ENCODE assay signal across 23 cellular contexts in genomic region chr14:60482743-60483142, GRCh38. TPM values are rescaled to one million over a fixed set of nuclear protein-coding genes. Genes with fewer than 3 reads are reported as not detected.
A peak's percentile ranks its signal among the peaks of the same experiment; 100 is the strongest.
DNase-seq lines count a peak whose midpoint lies in the region; ATAC-seq and TF ChIP-seq lines count a peak whose summit lies in the region.
"Had no signal": no experiment of that assay in that cellular context is flagged by ENCODE, and none has a peak within 500 bp of the region (broad histone marks: within the 10 kb centered on the region; RNA-seq: fewer than 3 reads in every experiment).

No MANE protein-coding gene starts in this region.

- DNase-seq in DMS153 (lab: John Stamatoyannopoulos, UW) (peak; percentile 71), HT-29 (ENCODE audit: low spot score) (peak; percentile 3), RKO (ENCODE audit: low spot score) (peak; percentile 81), epithelial cell of prostate (ENCODE audit: low read depth, low spot score) (peak; percentile 68), mesothelial cell of epicardium (ENCODE audit: low spot score in 2 of 2, unreplicated experiment in 2 of 2) (no peak), AG08395 (ENCODE audit: low spot score) (no peak)
- DNase-seq in effector memory CD8-positive, alpha-beta T cell: no peak
- DNase-seq: CD4-positive, alpha-beta memory T cell; EL; head of caudate nucleus; immature natural killer cell; Karpas-422; NCI-H446 treated with DMSO at 0.1 percent for 48 hours; ovary; stimulated activated naive CD8-positive, alpha-beta T cell treated with anti-CD3 and anti-CD28 coated beads, Interleukin-15, amount 100 ng/mL, for 72 hours had no signal

- ATAC-seq in effector memory CD8-positive, alpha-beta T cell (replicated peaks): no peak
- no peak for ATAC-seq in esophagus mucosa
- ATAC-seq: activated T-helper 17 cell treated with anti-CD3 and anti-CD28 coated beads, Interleukin-2, amount 50 U/mL, for 72 hours; stimulated activated naive CD8-positive, alpha-beta T cell treated with anti-CD3 and anti-CD28 coated beads, Interleukin-15, amount 100 ng/mL, for 72 hours had no signal

- H3K27ac ChIP-seq in epithelial cell of prostate: no peak overlapping the region
- H3K27ac ChIP-seq: cardiac muscle cell, ovary, SJSA1 had no signal

- H3K27me3 Mint-ChIP-seq in mesothelial cell of epicardium (ENCODE audit: low read depth): peaks cover 35% of the 10 kb centered on the region
- peaks cover 0 to 9% of the 10 kb centered on the region in 2 donors for H3K27me3 Mint-ChIP-seq in effector memory CD8-positive, alpha-beta T cell

- H3K9me3 Mint-ChIP-seq in mesothelial cell of epicardium: peaks cover 11% of the 10 kb centered on the region
- no peaks in the 10 kb centered on the region for H3K9me3 Mint-ChIP-seq in effector memory CD8-positive, alpha-beta T cell

- no peak overlapping the region for H3K27ac Mint-ChIP-seq in mesothelial cell of epicardium
- H3K27ac Mint-ChIP-seq in effector memory CD8-positive, alpha-beta T cell: no peak overlapping the region
- H3K27ac Mint-ChIP-seq: activated T-helper 17 cell treated with anti-CD3 and anti-CD28 coated beads, Interleukin-2, amount 50 U/mL, for 72 hours; CD4-positive, alpha-beta memory T cell; immature natural killer cell; stimulated activated naive CD8-positive, alpha-beta T cell treated with anti-CD3 and anti-CD28 coated beads, Interleukin-15, amount 100 ng/mL, for 72 hours; T-helper 2 cell treated with Interferon-gamma antibody and Interleukin-4, amounts not matched to agents 5 μg/mL and 100 μg/mL, for 36 hours; type B pancreatic cell had no signal

- no peak overlapping the region for H3K4me3 Mint-ChIP-seq in mesothelial cell of epicardium
- no peak overlapping the region for H3K4me3 Mint-ChIP-seq in effector memory CD8-positive, alpha-beta T cell
- H3K4me3 Mint-ChIP-seq: activated T-helper 17 cell treated with anti-CD3 and anti-CD28 coated beads, Interleukin-2, amount 50 U/mL, for 72 hours; CD4-positive, alpha-beta memory T cell; immature natural killer cell; stimulated activated naive CD8-positive, alpha-beta T cell treated with anti-CD3 and anti-CD28 coated beads, Interleukin-15, amount 100 ng/mL, for 72 hours; T-helper 2 cell treated with Interferon-gamma antibody and Interleukin-4, amounts not matched to agents 5 μg/mL and 100 μg/mL, for 36 hours; type B pancreatic cell had no signal

- H3K4me1 Mint-ChIP-seq in mesothelial cell of epicardium: peaks cover 3% of the 10 kb centered on the region
- no peaks in the 10 kb centered on the region for H3K4me1 Mint-ChIP-seq in effector memory CD8-positive, alpha-beta T cell (ENCODE audit: low read depth in 2 of 2)
- H3K4me1 Mint-ChIP-seq: activated T-helper 17 cell treated with anti-CD3 and anti-CD28 coated beads, Interleukin-2, amount 50 U/mL, for 72 hours; stimulated activated naive CD8-positive, alpha-beta T cell treated with anti-CD3 and anti-CD28 coated beads, Interleukin-15, amount 100 ng/mL, for 72 hours had no signal

- TF ChIP-seq CTCF in mesothelial cell of epicardium (IDR thresholded peaks at IDR 0.05; ENCODE audit: unreplicated experiment): no peak

- H3K36me3 Mint-ChIP-seq in mesothelial cell of epicardium: peaks cover 8% of the 10 kb centered on the region
- no peaks in the 10 kb centered on the region for H3K36me3 Mint-ChIP-seq in effector memory CD8-positive, alpha-beta T cell (ENCODE audit: insufficient read depth)
- H3K36me3 Mint-ChIP-seq: immature natural killer cell had no signal

RNA-seq across cellular contexts. Expression of gene C14orf39, which starts 3.1 kb away (rescaled TPM):
- not detected in 2 replicates for total RNA-seq in HT-29 (2014; rRNA removed; shearing (Covaris generic))
- total RNA-seq in mesothelial cell of epicardium (1.3 to 2.3 TPM (median 1.6 TPM) in 3 replicates), esophagus mucosa (not detected)
- total RNA-seq: activated T-helper 17 cell treated with anti-CD3 and anti-CD28 coated beads, Interleukin-2, amount 50 U/mL, for 72 hours; CD4-positive, alpha-beta memory T cell; fibroblast of lung; lower leg skin had no signal

RNA-seq across cellular contexts. Expression of gene SIX6, which starts 26.2 kb away (rescaled TPM):
- total RNA-seq in HT-29 (2014; rRNA removed; shearing (Covaris generic)): not detected in 2 replicates
- total RNA-seq in mesothelial cell of epicardium (not detected in 3 replicates), esophagus mucosa (not detected)
- total RNA-seq: activated T-helper 17 cell treated with anti-CD3 and anti-CD28 coated beads, Interleukin-2, amount 50 U/mL, for 72 hours; cardiac muscle cell; CD4-positive, alpha-beta memory T cell; fibroblast of lung; lower leg skin; ovary; SJSA1 had no signal

Comparison
In these comparisons a context has a peak if more than half of its experiments do, and no peak if none do; other contexts are left out.
1. DNase-seq: peak in DMS153 (single experiment), HT-29 (single experiment), RKO (single experiment) and epithelial cell of prostate (single experiment); none in mesothelial cell of epicardium (0 of 2), effector memory CD8-positive, alpha-beta T cell (0 of 3) and AG08395 (single experiment).